2 cellular contexts compared by ENCODE assay signal in the genomic region with DNA sequence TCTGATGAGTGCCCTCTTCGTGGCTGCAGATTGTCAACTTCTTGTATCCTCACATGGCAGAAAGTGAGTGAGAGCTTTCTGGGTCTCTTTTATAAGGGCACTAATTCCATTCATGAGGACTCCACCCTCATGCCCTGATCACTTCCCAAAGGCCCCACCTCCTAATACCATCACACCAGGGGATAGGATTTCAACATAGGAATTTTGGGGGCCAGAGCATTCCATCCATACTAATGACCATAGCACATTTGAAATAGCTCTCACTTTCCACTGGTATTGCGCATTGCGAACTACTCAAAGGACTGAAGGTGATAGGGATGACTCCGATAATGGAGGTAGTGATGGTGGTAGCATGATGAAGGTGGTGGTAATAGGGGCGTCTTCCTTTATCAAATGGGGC.
TF ChIP-seq lines count a peak whose summit lies in the region.

No MANE protein-coding gene starts in this region.

TF ChIP-seq in GM23338, 12 proteins besides CTCF, POLR2A, EP300 and RAD21:
- TF ChIP-seq, protein P1, sequence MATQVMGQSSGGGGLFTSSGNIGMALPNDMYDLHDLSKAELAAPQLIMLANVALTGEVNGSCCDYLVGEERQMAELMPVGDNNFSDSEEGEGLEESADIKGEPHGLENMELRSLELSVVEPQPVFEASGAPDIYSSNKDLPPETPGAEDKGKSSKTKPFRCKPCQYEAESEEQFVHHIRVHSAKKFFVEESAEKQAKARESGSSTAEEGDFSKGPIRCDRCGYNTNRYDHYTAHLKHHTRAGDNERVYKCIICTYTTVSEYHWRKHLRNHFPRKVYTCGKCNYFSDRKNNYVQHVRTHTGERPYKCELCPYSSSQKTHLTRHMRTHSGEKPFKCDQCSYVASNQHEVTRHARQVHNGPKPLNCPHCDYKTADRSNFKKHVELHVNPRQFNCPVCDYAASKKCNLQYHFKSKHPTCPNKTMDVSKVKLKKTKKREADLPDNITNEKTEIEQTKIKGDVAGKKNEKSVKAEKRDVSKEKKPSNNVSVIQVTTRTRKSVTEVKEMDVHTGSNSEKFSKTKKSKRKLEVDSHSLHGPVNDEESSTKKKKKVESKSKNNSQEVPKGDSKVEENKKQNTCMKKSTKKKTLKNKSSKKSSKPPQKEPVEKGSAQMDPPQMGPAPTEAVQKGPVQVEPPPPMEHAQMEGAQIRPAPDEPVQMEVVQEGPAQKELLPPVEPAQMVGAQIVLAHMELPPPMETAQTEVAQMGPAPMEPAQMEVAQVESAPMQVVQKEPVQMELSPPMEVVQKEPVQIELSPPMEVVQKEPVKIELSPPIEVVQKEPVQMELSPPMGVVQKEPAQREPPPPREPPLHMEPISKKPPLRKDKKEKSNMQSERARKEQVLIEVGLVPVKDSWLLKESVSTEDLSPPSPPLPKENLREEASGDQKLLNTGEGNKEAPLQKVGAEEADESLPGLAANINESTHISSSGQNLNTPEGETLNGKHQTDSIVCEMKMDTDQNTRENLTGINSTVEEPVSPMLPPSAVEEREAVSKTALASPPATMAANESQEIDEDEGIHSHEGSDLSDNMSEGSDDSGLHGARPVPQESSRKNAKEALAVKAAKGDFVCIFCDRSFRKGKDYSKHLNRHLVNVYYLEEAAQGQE (IDR thresholded peaks at IDR 0.05; ENCODE audit: unreplicated experiment), result no peak
- no peak for TF ChIP-seq EZH2 (IDR thresholded peaks at IDR 0.05; ENCODE audit: low read depth, unreplicated experiment)
- no peak for TF ChIP-seq STAT1 (IDR thresholded peaks at IDR 0.05; ENCODE audit: unreplicated experiment)
- TF ChIP-seq EZH2phosphoT487 (IDR thresholded peaks at IDR 0.05; ENCODE audit: unreplicated experiment), result no peak
- TF ChIP-seq NANOG (IDR thresholded peaks at IDR 0.05; ENCODE audit: borderline replicate concordance), result no peak
- TF ChIP-seq, protein P2, sequence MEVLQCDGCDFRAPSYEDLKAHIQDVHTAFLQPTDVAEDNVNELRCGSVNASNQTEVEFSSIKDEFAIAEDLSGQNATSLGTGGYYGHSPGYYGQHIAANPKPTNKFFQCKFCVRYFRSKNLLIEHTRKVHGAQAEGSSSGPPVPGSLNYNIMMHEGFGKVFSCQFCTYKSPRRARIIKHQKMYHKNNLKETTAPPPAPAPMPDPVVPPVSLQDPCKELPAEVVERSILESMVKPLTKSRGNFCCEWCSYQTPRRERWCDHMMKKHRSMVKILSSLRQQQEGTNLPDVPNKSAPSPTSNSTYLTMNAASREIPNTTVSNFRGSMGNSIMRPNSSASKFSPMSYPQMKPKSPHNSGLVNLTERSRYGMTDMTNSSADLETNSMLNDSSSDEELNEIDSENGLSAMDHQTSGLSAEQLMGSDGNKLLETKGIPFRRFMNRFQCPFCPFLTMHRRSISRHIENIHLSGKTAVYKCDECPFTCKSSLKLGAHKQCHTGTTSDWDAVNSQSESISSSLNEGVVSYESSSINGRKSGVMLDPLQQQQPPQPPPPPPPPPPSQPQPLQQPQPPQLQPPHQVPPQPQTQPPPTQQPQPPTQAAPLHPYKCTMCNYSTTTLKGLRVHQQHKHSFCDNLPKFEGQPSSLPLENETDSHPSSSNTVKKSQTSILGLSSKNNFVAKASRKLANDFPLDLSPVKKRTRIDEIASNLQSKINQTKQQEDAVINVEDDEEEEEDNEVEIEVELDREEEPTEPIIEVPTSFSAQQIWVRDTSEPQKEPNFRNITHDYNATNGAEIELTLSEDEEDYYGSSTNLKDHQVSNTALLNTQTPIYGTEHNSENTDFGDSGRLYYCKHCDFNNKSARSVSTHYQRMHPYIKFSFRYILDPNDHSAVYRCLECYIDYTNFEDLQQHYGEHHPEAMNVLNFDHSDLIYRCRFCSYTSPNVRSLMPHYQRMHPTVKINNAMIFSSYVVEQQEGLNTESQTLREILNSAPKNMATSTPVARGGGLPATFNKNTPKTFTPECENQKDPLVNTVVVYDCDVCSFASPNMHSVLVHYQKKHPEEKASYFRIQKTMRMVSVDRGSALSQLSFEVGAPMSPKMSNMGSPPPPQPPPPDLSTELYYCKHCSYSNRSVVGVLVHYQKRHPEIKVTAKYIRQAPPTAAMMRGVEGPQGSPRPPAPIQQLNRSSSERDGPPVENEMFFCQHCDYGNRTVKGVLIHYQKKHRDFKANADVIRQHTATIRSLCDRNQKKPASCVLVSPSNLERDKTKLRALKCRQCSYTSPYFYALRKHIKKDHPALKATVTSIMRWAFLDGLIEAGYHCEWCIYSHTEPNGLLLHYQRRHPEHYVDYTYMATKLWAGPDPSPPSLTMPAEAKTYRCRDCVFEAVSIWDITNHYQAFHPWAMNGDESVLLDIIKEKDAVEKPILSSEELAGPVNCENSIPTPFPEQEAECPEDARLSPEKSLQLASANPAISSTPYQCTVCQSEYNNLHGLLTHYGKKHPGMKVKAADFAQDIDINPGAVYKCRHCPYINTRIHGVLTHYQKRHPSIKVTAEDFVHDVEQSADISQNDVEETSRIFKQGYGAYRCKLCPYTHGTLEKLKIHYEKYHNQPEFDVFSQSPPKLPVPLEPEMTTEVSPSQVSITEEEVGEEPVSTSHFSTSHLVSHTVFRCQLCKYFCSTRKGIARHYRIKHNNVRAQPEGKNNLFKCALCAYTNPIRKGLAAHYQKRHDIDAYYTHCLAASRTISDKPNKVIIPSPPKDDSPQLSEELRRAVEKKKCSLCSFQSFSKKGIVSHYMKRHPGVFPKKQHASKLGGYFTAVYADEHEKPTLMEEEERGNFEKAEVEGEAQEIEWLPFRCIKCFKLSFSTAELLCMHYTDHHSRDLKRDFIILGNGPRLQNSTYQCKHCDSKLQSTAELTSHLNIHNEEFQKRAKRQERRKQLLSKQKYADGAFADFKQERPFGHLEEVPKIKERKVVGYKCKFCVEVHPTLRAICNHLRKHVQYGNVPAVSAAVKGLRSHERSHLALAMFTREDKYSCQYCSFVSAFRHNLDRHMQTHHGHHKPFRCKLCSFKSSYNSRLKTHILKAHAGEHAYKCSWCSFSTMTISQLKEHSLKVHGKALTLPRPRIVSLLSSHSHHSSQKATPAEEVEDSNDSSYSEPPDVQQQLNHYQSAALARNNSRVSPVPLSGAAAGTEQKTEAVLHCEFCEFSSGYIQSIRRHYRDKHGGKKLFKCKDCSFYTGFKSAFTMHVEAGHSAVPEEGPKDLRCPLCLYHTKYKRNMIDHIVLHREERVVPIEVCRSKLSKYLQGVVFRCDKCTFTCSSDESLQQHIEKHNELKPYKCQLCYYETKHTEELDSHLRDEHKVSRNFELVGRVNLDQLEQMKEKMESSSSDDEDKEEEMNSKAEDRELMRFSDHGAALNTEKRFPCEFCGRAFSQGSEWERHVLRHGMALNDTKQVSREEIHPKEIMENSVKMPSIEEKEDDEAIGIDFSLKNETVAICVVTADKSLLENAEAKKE (CRISPR knock-in tag; IDR thresholded peaks at IDR 0.05), result no peak
- no peak for TF ChIP-seq JUNB (IDR thresholded peaks at IDR 0.05; ENCODE audit: unreplicated experiment)
- TF ChIP-seq ZNF331 (CRISPR knock-in tag; IDR thresholded peaks at IDR 0.05; ENCODE audit: low read depth), result no peak

TF ChIP-seq in H1, 55 proteins besides CTCF, POLR2A, EP300 and RAD21:
- TF ChIP-seq SIRT6 (IDR thresholded peaks at IDR 0.05; ENCODE audit: low read length) (no peak), CEBPB (IDR thresholded peaks at IDR 0.05; ENCODE audit: low read depth, low read length) (no peak), TBP (IDR thresholded peaks at IDR 0.05; ENCODE audit: low read depth, low read length) (no peak), RNF2 (IDR thresholded peaks at IDR 0.05; ENCODE audit: borderline replicate concordance, low read depth, low read length, missing control alignments, poor library complexity, severe bottlenecking) (no peak), YY1 (IDR thresholded peaks at IDR 0.05; ENCODE audit: low read depth, low read length) (no peak), GTF2F1 (IDR thresholded peaks at IDR 0.05; ENCODE audit: borderline replicate concordance, low read depth, low read length) (no peak), GABPA (IDR thresholded peaks at IDR 0.05; ENCODE audit: borderline replicate concordance, insufficient read depth, low read length) (no peak), SP2 (IDR thresholded peaks at IDR 0.05; ENCODE audit: low read length) (no peak), EGR1 (IDR thresholded peaks at IDR 0.05; ENCODE audit: borderline replicate concordance, low read depth, low read length) (no peak), JUND (IDR thresholded peaks at IDR 0.05; ENCODE audit: low read length) (no peak), CBX5 (IDR thresholded peaks at IDR 0.05; ENCODE audit: low read depth, low read length) (no peak), KDM1A (IDR thresholded peaks at IDR 0.05; ENCODE audit: borderline replicate concordance, low read length) (no peak)
- TF ChIP-seq, protein P3, sequence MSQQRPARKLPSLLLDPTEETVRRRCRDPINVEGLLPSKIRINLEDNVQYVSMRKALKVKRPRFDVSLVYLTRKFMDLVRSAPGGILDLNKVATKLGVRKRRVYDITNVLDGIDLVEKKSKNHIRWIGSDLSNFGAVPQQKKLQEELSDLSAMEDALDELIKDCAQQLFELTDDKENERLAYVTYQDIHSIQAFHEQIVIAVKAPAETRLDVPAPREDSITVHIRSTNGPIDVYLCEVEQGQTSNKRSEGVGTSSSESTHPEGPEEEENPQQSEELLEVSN (IDR thresholded peaks at IDR 0.05), result no peak
- TF ChIP-seq, protein P4, sequence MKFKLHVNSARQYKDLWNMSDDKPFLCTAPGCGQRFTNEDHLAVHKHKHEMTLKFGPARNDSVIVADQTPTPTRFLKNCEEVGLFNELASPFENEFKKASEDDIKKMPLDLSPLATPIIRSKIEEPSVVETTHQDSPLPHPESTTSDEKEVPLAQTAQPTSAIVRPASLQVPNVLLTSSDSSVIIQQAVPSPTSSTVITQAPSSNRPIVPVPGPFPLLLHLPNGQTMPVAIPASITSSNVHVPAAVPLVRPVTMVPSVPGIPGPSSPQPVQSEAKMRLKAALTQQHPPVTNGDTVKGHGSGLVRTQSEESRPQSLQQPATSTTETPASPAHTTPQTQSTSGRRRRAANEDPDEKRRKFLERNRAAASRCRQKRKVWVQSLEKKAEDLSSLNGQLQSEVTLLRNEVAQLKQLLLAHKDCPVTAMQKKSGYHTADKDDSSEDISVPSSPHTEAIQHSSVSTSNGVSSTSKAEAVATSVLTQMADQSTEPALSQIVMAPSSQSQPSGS (IDR thresholded peaks at IDR 0.05; ENCODE audit: low read length), result no peak
- TF ChIP-seq, protein P5, sequence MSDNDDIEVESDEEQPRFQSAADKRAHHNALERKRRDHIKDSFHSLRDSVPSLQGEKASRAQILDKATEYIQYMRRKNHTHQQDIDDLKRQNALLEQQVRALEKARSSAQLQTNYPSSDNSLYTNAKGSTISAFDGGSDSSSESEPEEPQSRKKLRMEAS (IDR thresholded peaks at IDR 0.05), result no peak
